ENCODE assay signal across 8 cellular contexts in genomic region chr9:96420468-96421219, GRCh38. TPM values are rescaled to one million over a fixed set of nuclear protein-coding genes. Genes with fewer than 3 reads are reported as not detected.
DNase-seq lines count a peak whose midpoint lies in the region; ATAC-seq, FAIRE-seq and TF ChIP-seq lines count a peak whose summit lies in the region.

No MANE protein-coding gene starts in this region.

- no peaks in the 10 kb centered on the region for H3K9me3 ChIP-seq in stomach

- ATAC-seq in HG03565 (IDR thresholded peaks at IDR 0.05; ENCODE audit: unreplicated experiment) (no peak), GM19023 (IDR thresholded peaks at IDR 0.05; ENCODE audit: unreplicated experiment) (no peak)

- intact Hi-C loops in CD14-positive monocyte (cut with micrococcal nuclease), result loop anchor here in 1 of 2 donors (10.0 kb wide), 1 partner anchor 1696 kb away; the partner anchor contains the start of gene AOPEP
- intact Hi-C loops in stomach (cut with DNase I; ENCODE audit: low total_unique reads), result no loop called here

- no peak overlapping the region for H3K4me3 Mint-ChIP-seq in CD14-positive monocyte

- WGBS in stomach, 5 donors, result 34 to 59% (median 39%) methylated on average over 6 of the region's 6 CpGs

- H3K27me3 ChIP-seq in stomach, result no peaks in the 10 kb centered on the region

- no peaks in the 10 kb centered on the region for H3K9me3 Mint-ChIP-seq in CD14-positive monocyte

- H3K4me1 ChIP-seq in stomach, result peaks cover 19 to 40% (median 32%) of the 10 kb centered on the region in 4 donors

- peaks cover 0 to 5% (median 0%) of the 10 kb centered on the region in 3 donors for H3K27me3 Mint-ChIP-seq in CD14-positive monocyte (ENCODE audit: low read depth in 3 of 3)

- no peak for TF ChIP-seq POLR2A in H54 (IDR thresholded peaks at IDR 0.05; ENCODE audit: low read depth, low read length)
- no peak for TF ChIP-seq POLR2A in stomach (IDR thresholded peaks at IDR 0.05)

- peaks cover 33% of the 10 kb centered on the region for H3K4me1 Mint-ChIP-seq in CD14-positive monocyte

- H3K36me3 Mint-ChIP-seq in CD14-positive monocyte, result no peaks in the 10 kb centered on the region

- FAIRE-seq in H54 (lab: Jason Lieb, UNC), result peak; percentile 100

- DNase-seq in CD14-positive monocyte (ENCODE audit: low spot score), result peak; percentile 71
- peak; percentile 88 for DNase-seq in H54 (ENCODE audit: insufficient read length, low spot score)
- peak; percentile 99 for DNase-seq in RKO (ENCODE audit: low spot score)
- peak in 32 of 61 donors; percentile 2 to 76 (median 17) for DNase-seq in caudate nucleus (lab: John Stamatoyannopoulos, UW)
- peak; percentile 100 for DNase-seq in kidney tubule cell (ENCODE audit: low spot score)
- DNase-seq in stomach, result no peak

- TF ChIP-seq CTCF in CD14-positive monocyte (IDR thresholded peaks at IDR 0.05), result no peak
- TF ChIP-seq CTCF in stomach (IDR thresholded peaks at IDR 0.05), result no peak

- TF ChIP-seq EP300 in stomach (IDR thresholded peaks at IDR 0.05), result no peak

- H3K36me3 ChIP-seq in stomach, result no peaks in the 10 kb centered on the region

- H3K4me3 ChIP-seq in stomach, result no peak overlapping the region

- H3K27ac Mint-ChIP-seq in CD14-positive monocyte, result peak overlapping the region; percentile 66 to 96 (median 87)

- H3K27ac ChIP-seq in caudate nucleus (ENCODE audit: low read depth, low read length), result peak overlapping the region; percentile 99
- peak overlapping the region; percentile 50 to 100 (median 99) for H3K27ac ChIP-seq in stomach

RNA-seq across cellular contexts. Expression of gene ZNF367, which starts 2.5 kb away (rescaled TPM):
- polyA plus RNA-seq in CD14-positive monocyte (under 1 TPM in 1 of 2 donors, not detected in 1; 0.08 TPM), stomach (1 to 10 TPM; 1.6 to 1.9 (median 1.8) TPM)
- total RNA-seq in stomach, result 1 to 10 TPM in 3 of 5 donors, under 1 TPM in 1, not detected in 1; 0.58 to 9.8 (median 5.4) TPM

RNA-seq across cellular contexts. Expression of gene HABP4, which starts 29.3 kb away (rescaled TPM):
- polyA plus RNA-seq in CD14-positive monocyte (under 1 TPM; 0.54 to 0.97 TPM), stomach (10 to 100 TPM in 2 of 3 donors, 1 to 10 TPM in 1; 9.6 to 13.2 (median 10.2) TPM)
- 10 to 100 TPM in 2 of 5 donors, 1 to 10 TPM in 2, under 1 TPM in 1; 0.58 to 45.1 (median 9.2) TPM for total RNA-seq in stomach

RNA-seq across cellular contexts. Expression of gene SLC35D2, which starts 37.1 kb away (rescaled TPM):
- polyA plus RNA-seq in CD14-positive monocyte (10 to 100 TPM; 14.8 to 27.4 TPM), stomach (10 to 100 TPM; 21.5 to 42.0 (median 23.3) TPM)
- 10 to 100 TPM; 13.8 to 43.3 (median 20.7) TPM for total RNA-seq in stomach

Comparison
In these comparisons a context has a peak if more than half of its experiments do, and no peak if none do; other contexts are left out.
1. RNA of gene HABP4, which starts 29.3 kb away (polyA plus RNA-seq): 9.6 to 13.2 TPM in stomach; 0.54 to 0.97 TPM in CD14-positive monocyte; every median in the first group is over 4 times any median in the second.